22 cellular contexts compared by ENCODE assay signal in genomic region chr10:127014671-127015070, GRCh38.
"Had no signal": no experiment of that assay in that cellular context is flagged by ENCODE, and none has a peak within 500 bp of the region (broad histone marks: within the 10 kb centered on the region; RNA-seq: fewer than 3 reads in every experiment).

No MANE protein-coding gene starts in this region.

- H3K4me3 ChIP-seq: colonic mucosa, dorsolateral prefrontal cortex, esophagus muscularis mucosa, gastroesophageal sphincter, heart left ventricle, hepatocyte, left lung, lower lobe of right lung, mucosa of descending colon had no signal

- H2AFZ ChIP-seq: hepatocyte had no signal

- H3K79me2 ChIP-seq: hepatocyte had no signal

- H3K9me3 Mint-ChIP-seq: immature natural killer cell, mesothelial cell of epicardium, naive B cell had no signal

- H3K27me3 ChIP-seq: colonic mucosa, esophagus muscularis mucosa, foreskin keratinocyte, gastroesophageal sphincter, heart left ventricle, hepatocyte, left lung had no signal

- H3K27ac ChIP-seq: dorsolateral prefrontal cortex, esophagus muscularis mucosa, foreskin keratinocyte, gastroesophageal sphincter, heart left ventricle, hepatocyte, left lung, lower lobe of right lung had no signal

- H3K36me3 Mint-ChIP-seq: immature natural killer cell, naive B cell had no signal

- ATAC-seq: foreskin keratinocyte, gastroesophageal sphincter, heart left ventricle, left cardiac atrium, left lung, left ventricle myocardium superior, lower lobe of right lung, mucosa of descending colon had no signal

- H3K4me2 ChIP-seq: hepatocyte had no signal

- H3K36me3 ChIP-seq: colonic mucosa had no signal

- H3K27ac Mint-ChIP-seq: immature natural killer cell, mesothelial cell of epicardium, naive B cell had no signal

- H3K9me3 ChIP-seq: colonic mucosa, esophagus muscularis mucosa, gastroesophageal sphincter, heart left ventricle, left lung, lower lobe of right lung, mucosa of descending colon had no signal

- DNase-seq: colonic mucosa; dermis blood vessel endothelial cell; dorsolateral prefrontal cortex; effector CD4-positive, alpha-beta T cell; effector memory CD4-positive, alpha-beta T cell; foreskin keratinocyte; heart left ventricle; hypothalamus; immature natural killer cell; islet precursor cell; kidney; left cardiac atrium; left lung; left ventricle myocardium superior; lower lobe of right lung; mesenchymal stem cell; mucosa of descending colon; naive B cell had no signal

- H3K4me3 Mint-ChIP-seq: immature natural killer cell, mesothelial cell of epicardium, naive B cell had no signal
